Comparison of ENCODE assay signal across 2 cellular contexts in genomic region chr5:138371454-138371853, GRCh38.
TF ChIP-seq lines count a peak whose summit lies in the region.

No MANE protein-coding gene starts in this region.

TF ChIP-seq in IMR-90, 13 proteins besides CTCF, POLR2A, EP300 and RAD21:
- TF ChIP-seq MAFK (IDR thresholded peaks at IDR 0.05; ENCODE audit: low read depth, low read length): peak; percentile 39; the same call in 1 of the 2 replicates
- no peak for TF ChIP-seq SMC3 (IDR thresholded peaks at IDR 0.05; ENCODE audit: low read depth, low read length)

TF ChIP-seq in K562, 482 proteins besides CTCF, POLR2A, EP300 and RAD21:
- TF ChIP-seq CHD4 (IDR thresholded peaks at IDR 0.05; ENCODE audit: insufficient read depth, insufficient replicate concordance, low read depth, low read length, poor library complexity, severe bottlenecking): no peak
- TF ChIP-seq ZNF124 (CRISPR knock-in tag; IDR thresholded peaks at IDR 0.05): no peak
- no peak for TF ChIP-seq MECOM (CRISPR knock-in tag; IDR thresholded peaks at IDR 0.05)
- no peak for TF ChIP-seq ZEB2 (IDR thresholded peaks at IDR 0.05)
- TF ChIP-seq NCOA2 (IDR thresholded peaks at IDR 0.05; ENCODE audit: partially characterized antibody in 2 of 2): no peak
- peak; percentile 60 for TF ChIP-seq ZNF316 (IDR thresholded peaks at IDR 0.05)
- peak; percentile 41 for TF ChIP-seq C11orf30 (IDR thresholded peaks at IDR 0.05; ENCODE audit: low read depth)
